ENCODE assay signal across 15 cellular contexts in the genomic region with DNA sequence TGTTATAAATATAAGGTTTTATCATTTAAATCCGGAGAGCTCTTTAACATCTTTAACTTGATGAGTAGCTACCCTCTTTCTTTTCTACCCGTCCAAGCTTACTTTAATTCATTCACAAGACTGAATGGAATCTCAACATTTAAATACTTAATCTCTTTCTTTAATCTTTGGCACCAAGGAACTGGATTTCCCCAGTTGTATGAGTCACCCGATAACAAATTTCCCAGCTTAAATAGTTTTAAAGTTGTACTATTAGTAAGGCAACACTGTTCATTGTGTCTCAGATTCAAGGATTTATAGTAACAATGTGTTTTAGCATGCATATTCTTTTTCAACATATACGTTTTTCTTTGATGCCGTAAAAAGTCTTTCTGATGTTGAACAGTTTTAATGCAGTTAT. TPM values are rescaled to one million over a fixed set of nuclear protein-coding genes. Genes with fewer than 3 reads are reported as not detected.
A peak's percentile ranks its signal among the peaks of the same experiment; 100 is the strongest.
DNase-seq lines count a peak whose midpoint lies in the region; ATAC-seq, FAIRE-seq and TF ChIP-seq lines count a peak whose summit lies in the region.
"Had no signal": no experiment of that assay in that cellular context is flagged by ENCODE, and none has a peak within 500 bp of the region (broad histone marks: within the 10 kb centered on the region; RNA-seq: fewer than 3 reads in every experiment).

No MANE protein-coding gene starts in this region.

- H3F3A ChIP-seq in neural progenitor cell (ENCODE audit: low read depth), result peaks cover 27% of the 10 kb centered on the region

- H3K27ac Mint-ChIP-seq in neural progenitor cell, result peak overlapping the region; percentile 79
- no peak overlapping the region for H3K27ac Mint-ChIP-seq in activated T-cell treated with anti-CD3 and anti-CD28 coated beads, Interleukin-2, amount 50 U/mL, for 72 hours
- H3K27ac Mint-ChIP-seq: activated T-helper 2 cell treated with anti-CD3 and anti-CD28 coated beads, Interferon-gamma antibody, Interleukin-2, Interleukin-4, amounts not matched to agents 10 μg/mL and 5 μg/mL and 100 μg/mL, durations not matched to agents 14 hours and 24 hours and 36 hours; CD14-positive monocyte; stimulated activated effector memory CD8-positive, alpha-beta T cell treated with anti-CD3 and anti-CD28 coated beads, Interleukin-12 subunit alpha, Interleukin-12 subunit beta, amount 100 ng/mL, for 72 hours had no signal

- no peak for TF ChIP-seq POLR2A in GM12891 (IDR thresholded peaks at IDR 0.05; ENCODE audit: low read depth, low read length)

- no peak overlapping the region for H3K27ac ChIP-seq in neural progenitor cell

- H3K4me3 ChIP-seq in epithelial cell of esophagus (ENCODE audit: low read length) (no peak overlapping the region), neural progenitor cell (no peak overlapping the region)
- H3K4me3 ChIP-seq: heart left ventricle had no signal

- peaks cover 12% of the 10 kb centered on the region for H3K9me3 Mint-ChIP-seq in neural progenitor cell
- peaks cover 0 to 1% of the 10 kb centered on the region in 2 donors for H3K9me3 Mint-ChIP-seq in activated T-cell treated with anti-CD3 and anti-CD28 coated beads, Interleukin-2, amount 50 U/mL, for 72 hours
- H3K9me3 Mint-ChIP-seq: activated T-helper 2 cell treated with anti-CD3 and anti-CD28 coated beads, Interferon-gamma antibody, Interleukin-2, Interleukin-4, amounts not matched to agents 10 μg/mL and 5 μg/mL and 100 μg/mL, durations not matched to agents 14 hours and 24 hours and 36 hours had no signal

- peaks cover 38% of the 10 kb centered on the region for H3K4me1 Mint-ChIP-seq in neural progenitor cell
- peaks cover 9% of the 10 kb centered on the region for H3K4me1 Mint-ChIP-seq in activated T-cell treated with anti-CD3 and anti-CD28 coated beads, Interleukin-2, amount 50 U/mL, for 72 hours (ENCODE audit: low read depth)
- H3K4me1 Mint-ChIP-seq: CD14-positive monocyte; stimulated activated effector memory CD8-positive, alpha-beta T cell treated with anti-CD3 and anti-CD28 coated beads, Interleukin-12 subunit alpha, Interleukin-12 subunit beta, amount 100 ng/mL, for 72 hours had no signal

- H3K4me3 Mint-ChIP-seq in neural progenitor cell, result no peak overlapping the region
- H3K4me3 Mint-ChIP-seq in activated T-cell treated with anti-CD3 and anti-CD28 coated beads, Interleukin-2, amount 50 U/mL, for 72 hours, result no peak overlapping the region
- H3K4me3 Mint-ChIP-seq: CD14-positive monocyte; stimulated activated effector memory CD8-positive, alpha-beta T cell treated with anti-CD3 and anti-CD28 coated beads, Interleukin-12 subunit alpha, Interleukin-12 subunit beta, amount 100 ng/mL, for 72 hours had no signal

- peak overlapping the region; percentile 7 for H3K4me2 ChIP-seq in neural progenitor cell

- FAIRE-seq in GM12891 (lab: Jason Lieb, UNC), result no peak

- H3K9me3 ChIP-seq in neural progenitor cell (ENCODE audit: low read depth), result no peaks in the 10 kb centered on the region

- H3K27me3 Mint-ChIP-seq in neural progenitor cell (ENCODE audit: insufficient read depth, low read depth), result peaks cover 13% of the 10 kb centered on the region
- H3K27me3 Mint-ChIP-seq in activated T-cell treated with anti-CD3 and anti-CD28 coated beads, Interleukin-2, amount 50 U/mL, for 72 hours (ENCODE audit: low read depth), result peaks cover 21% of the 10 kb centered on the region

- H4K20me1 ChIP-seq in neural progenitor cell (ENCODE audit: low read depth), result no peaks in the 10 kb centered on the region

- no peaks in the 10 kb centered on the region for H3K36me3 ChIP-seq in neural progenitor cell
- H3K36me3 ChIP-seq: heart left ventricle had no signal

- TF ChIP-seq CTCF in epithelial cell of esophagus (IDR thresholded peaks at IDR 0.05; ENCODE audit: insufficient read depth, low read depth, low read length, missing control alignments) (no peak), neural progenitor cell (IDR thresholded peaks at IDR 0.05) (no peak)

- H2AFZ ChIP-seq in neural progenitor cell (replicated peaks), result no peak overlapping the region

- peak; percentile 74 for DNase-seq in COLO829 (ENCODE audit: low spot score)
- DNase-seq in RPMI7951 (ENCODE audit: low read depth), result peak; percentile 76
- DNase-seq in epithelial cell of esophagus (ENCODE audit: low read depth), result peak; percentile 54
- DNase-seq in neural progenitor cell (ENCODE audit: low spot score), result no peak
- no peak for DNase-seq in RKO (ENCODE audit: low spot score)
- DNase-seq in cortex of kidney (lab: John Stamatoyannopoulos, UW), result no peak
- DNase-seq in GM12891 (ENCODE audit: insufficient read length, low spot score), result no peak
- no peak for DNase-seq in activated T-cell treated with anti-CD3 and anti-CD28 coated beads, Interleukin-2, amount 50 U/mL, for 72 hours
- DNase-seq: activated CD4-positive, alpha-beta T cell treated with anti-CD3 and anti-CD28 coated beads for 48 hours; heart left ventricle; NCI-H748 treated with DMSO at 0.1 percent for 48 hours; stimulated activated CD4-positive, alpha-beta T cell treated with anti-CD3 and anti-CD28 coated beads, Interleukin-1b, Interleukin-23, amount 100 ng/mL, for 48 hours had no signal

- ATAC-seq in activated T-cell treated with anti-CD3 and anti-CD28 coated beads, Interleukin-2, amount 50 U/mL, for 72 hours (replicated peaks in 1 of 2), result no peak
- ATAC-seq: stimulated activated effector memory CD8-positive, alpha-beta T cell treated with anti-CD3 and anti-CD28 coated beads, Interleukin-12 subunit alpha, Interleukin-12 subunit beta, amount 100 ng/mL, for 72 hours had no signal

- peaks cover 2% of the 10 kb centered on the region for H3K36me3 Mint-ChIP-seq in neural progenitor cell
- peaks cover 0 to 2% of the 10 kb centered on the region in 2 donors for H3K36me3 Mint-ChIP-seq in activated T-cell treated with anti-CD3 and anti-CD28 coated beads, Interleukin-2, amount 50 U/mL, for 72 hours (ENCODE audit: insufficient read depth in 2 of 2)
- H3K36me3 Mint-ChIP-seq: CD14-positive monocyte; stimulated activated effector memory CD8-positive, alpha-beta T cell treated with anti-CD3 and anti-CD28 coated beads, Interleukin-12 subunit alpha, Interleukin-12 subunit beta, amount 100 ng/mL, for 72 hours had no signal

- H3K27me3 ChIP-seq in neural progenitor cell, result no peaks in the 10 kb centered on the region
- H3K27me3 ChIP-seq: heart left ventricle had no signal

- no peaks in the 10 kb centered on the region for H3K79me2 ChIP-seq in neural progenitor cell (ENCODE audit: low read depth)

- H3K4me1 ChIP-seq in neural progenitor cell, result peaks cover 29% of the 10 kb centered on the region

- H3K9ac ChIP-seq in neural progenitor cell, result no peak overlapping the region

TF ChIP-seq in GM12891, 5 proteins besides CTCF, POLR2A, EP300 and RAD21:
- TF ChIP-seq TAF1 (IDR thresholded peaks at IDR 0.05; ENCODE audit: low read depth, low read length) (no peak), POU2F2 (IDR thresholded peaks at IDR 0.05; ENCODE audit: low read depth, low read length) (no peak), SPI1 (IDR thresholded peaks at IDR 0.05; ENCODE audit: low read depth, low read length) (no peak), PAX5 (IDR thresholded peaks at IDR 0.05; ENCODE audit: insufficient read depth, low read length, severe bottlenecking) (no peak), POLR2AphosphoS5 (IDR thresholded peaks at IDR 0.05; ENCODE audit: low read depth, low read length) (no peak)

RNA-seq across cellular contexts. Expression of gene LRP6, which starts 15.9 kb away (rescaled TPM):
- total RNA-seq in RPMI7951 (2014; rRNA removed; shearing (Covaris generic)), result 11.4 and 16.3 TPM in 2 replicates
- 61.6 and 68.0 TPM in 2 replicates for total RNA-seq in neural progenitor cell (ENCODE audit: low replicate concordance)
- 4.6 TPM for polyA plus RNA-seq in GM12891 (2012; ENCODE audit: low read depth, missing spikeins)
- total RNA-seq in activated T-cell treated with anti-CD3 and anti-CD28 coated beads, Interleukin-2, amount 50 U/mL, for 72 hours, result 1 to 10 TPM; 2.6 to 3.7 TPM
- polyA plus RNA-seq: CD14-positive monocyte had no signal

Comparison
In these comparisons a context has a peak if more than half of its experiments do, and no peak if none do; other contexts are left out.
1. DNase-seq: peak in COLO829 (single experiment), RPMI7951 (single experiment) and epithelial cell of esophagus (single experiment); none in neural progenitor cell (single experiment), RKO (single experiment), cortex of kidney (single experiment), GM12891 (single experiment) and activated T-cell treated with anti-CD3 and anti-CD28 coated beads, Interleukin-2, amount 50 U/mL, for 72 hours (0 of 2).